In genomic region chr11:44944181-44944852, GRCh38 we compare ENCODE assay signal across 19 cellular contexts. TPM values are rescaled to one million over a fixed set of nuclear protein-coding genes. Genes with fewer than 3 reads are reported as not detected.
A peak's percentile ranks its signal among the peaks of the same experiment; 100 is the strongest.
DNase-seq lines count a peak whose midpoint lies in the region; ATAC-seq, FAIRE-seq and TF ChIP-seq lines count a peak whose summit lies in the region.
"Had no signal": no experiment of that assay in that cellular context is flagged by ENCODE, and none has a peak within 500 bp of the region (broad histone marks: within the 10 kb centered on the region; RNA-seq: fewer than 3 reads in every experiment).

No MANE protein-coding gene starts in this region.

- H2AFZ ChIP-seq in SK-N-SH (ENCODE audit: low read depth) (no peak overlapping the region), H1 (ENCODE audit: low read length) (no peak overlapping the region)

- H2BK20ac ChIP-seq in H1 (ENCODE audit: low read length) = peak overlapping the region; percentile 95; the same call in 1 of the 2 replicates

- H4K5ac ChIP-seq in H1 (ENCODE audit: insufficient read length, low read depth, low read length) = no peak overlapping the region

- peak overlapping the region; percentile 71; the same call in 1 of the 2 replicates for H3K18ac ChIP-seq in H1 (ENCODE audit: extremely low read depth, low read length)

- POLR2A ChIA-PET in SK-N-SH (lab: Yijun Ruan, JAX) = no interaction called here
- POLR2A ChIA-PET in H1 (lab: Charles Lee; ENCODE audit: partially characterized antibody) = interaction anchor here (0.6 to 2.4 kb wide), 8 partner anchors 9 to 111 kb away, joined by 3 to 8 read pairs (median 4); no protein-coding TSS in a partner anchor

- peak overlapping the region; percentile 92 for H3K27ac Mint-ChIP-seq in stimulated activated effector memory CD8-positive, alpha-beta T cell treated with anti-CD3 and anti-CD28 coated beads, Interleukin-12 subunit alpha, Interleukin-12 subunit beta, amount 100 ng/mL, for 72 hours
- H3K27ac Mint-ChIP-seq: activated CD4-positive, alpha-beta T cell treated with anti-CD3 and anti-CD28 coated beads for 36 hours had no signal

- H2AK5ac ChIP-seq in H1 (ENCODE audit: low read depth, low read length) = 0 out of 2 replicates have a peak overlapping the region, but pooled peaks have one; percentile 1

- FAIRE-seq in H1 (lab: Jason Lieb, UNC) = peak; percentile 89
- FAIRE-seq: G401.6 had no signal

- H3K23me2 ChIP-seq in H1 (ENCODE audit: low read depth, low read length) = peaks cover 6% of the 10 kb centered on the region; the same call in 1 of the 2 replicates

- H3K9me3 ChIP-seq in SK-N-SH = no peaks in the 10 kb centered on the region
- H3K9me3 ChIP-seq in H1 (ENCODE audit: insufficient read depth in 2 of 2, low read depth in 1 of 2, low read length in 1 of 2) = no peaks in the 10 kb centered on the region
- H3K9me3 ChIP-seq: ovary had no signal

- peaks cover 12% of the 10 kb centered on the region for H3K36me3 Mint-ChIP-seq in stimulated activated effector memory CD8-positive, alpha-beta T cell treated with anti-CD3 and anti-CD28 coated beads, Interleukin-12 subunit alpha, Interleukin-12 subunit beta, amount 100 ng/mL, for 72 hours

- WGBS in SK-N-SH (ENCODE audit: low lambda C conversion rate) = 91% methylated on average over 7 of the region's 7 CpGs
- WGBS in H1 (ENCODE audit: extremely low coverage in 1 of 2, insufficient coverage in 1 of 2, insufficient read length in 1 of 2, insufficient replicate concordance in 2 of 2, low coverage in 1 of 2, low lambda C conversion rate in 2 of 2, missing lambda C conversion rate in 1 of 2), 2 experiments = 22% methylated on average over 7 of the region's 7 CpGs; no CpG with 5 or more reads in 1 of the 2 experiments

- no peaks in the 10 kb centered on the region for H3K27me3 ChIP-seq in SK-N-SH (ENCODE audit: insufficient read depth)
- H3K27me3 ChIP-seq in H1 (replicated peaks in 1 of 4; ENCODE audit: control insufficient read depth in 3 of 4, extremely low read depth in 1 of 4, insufficient read depth in 3 of 4, low read length in 3 of 4) = no peaks in the 10 kb centered on the region
- H3K27me3 ChIP-seq: foreskin keratinocyte, ovary had no signal

- H4K20me1 ChIP-seq in SK-N-SH (ENCODE audit: insufficient read depth) (peaks cover 48% of the 10 kb centered on the region), H1 (replicated peaks in 1 of 2; ENCODE audit: control insufficient read depth in 1 of 2, insufficient read depth in 2 of 2, low read length in 2 of 2) (peaks cover 0 to 12% of the 10 kb centered on the region in 2 experiments)

- peaks cover 86% of the 10 kb centered on the region for H3K4me1 Mint-ChIP-seq in stimulated activated effector memory CD8-positive, alpha-beta T cell treated with anti-CD3 and anti-CD28 coated beads, Interleukin-12 subunit alpha, Interleukin-12 subunit beta, amount 100 ng/mL, for 72 hours

- no peak overlapping the region for H3K56ac ChIP-seq in H1 (replicated peaks; ENCODE audit: insufficient read length, low read depth, low read length)

- H2BK12ac ChIP-seq in H1 (ENCODE audit: low read depth, low read length) = 0 out of 2 replicates have a peak overlapping the region, but pooled peaks have one; percentile 64

- no peak overlapping the region for H4K91ac ChIP-seq in H1 (replicated peaks; ENCODE audit: insufficient read length, low read length)

- no peak for TF ChIP-seq EP300 in SK-N-SH (IDR thresholded peaks at IDR 0.05; ENCODE audit: borderline replicate concordance in 1 of 2, low read depth in 1 of 2, low read length in 1 of 2)
- TF ChIP-seq EP300 in H1 (IDR thresholded peaks at IDR 0.05; ENCODE audit: borderline replicate concordance in 1 of 2, low read depth in 2 of 2, low read length in 2 of 2) = no peak

- H3K4me3 ChIP-seq in SK-N-SH (ENCODE audit: low read depth in 2 of 2, low read length in 1 of 2) (no peak overlapping the region), H1 (ENCODE audit: extremely low read depth in 1 of 4, insufficient read depth in 2 of 4, low read depth in 3 of 4, low read length in 4 of 4) (peak overlapping the region in 2 of 4 experiments; percentile 1 to 27; a peak in 2 of 8 replicates)
- H3K4me3 ChIP-seq: coronary artery, ovary had no signal

- peaks cover 3% of the 10 kb centered on the region for H3F3A ChIP-seq in SK-N-SH (replicated peaks; ENCODE audit: insufficient read depth)

- no peaks in the 10 kb centered on the region for H3K9me3 Mint-ChIP-seq in stimulated activated effector memory CD8-positive, alpha-beta T cell treated with anti-CD3 and anti-CD28 coated beads, Interleukin-12 subunit alpha, Interleukin-12 subunit beta, amount 100 ng/mL, for 72 hours
- H3K9me3 Mint-ChIP-seq: CD8-positive, alpha-beta memory T cell had no signal

- peaks cover 25% of the 10 kb centered on the region for H3K79me1 ChIP-seq in H1 (ENCODE audit: low read depth, low read length)

- no peak overlapping the region for H3K4me3 Mint-ChIP-seq in stimulated activated effector memory CD8-positive, alpha-beta T cell treated with anti-CD3 and anti-CD28 coated beads, Interleukin-12 subunit alpha, Interleukin-12 subunit beta, amount 100 ng/mL, for 72 hours
- H3K4me3 Mint-ChIP-seq: activated CD4-positive, alpha-beta T cell treated with anti-CD3 and anti-CD28 coated beads for 36 hours had no signal

- peak overlapping the region; percentile 92; the same call in 1 of the 2 replicates for H2BK5ac ChIP-seq in H1 (ENCODE audit: low read depth, low read length)

- H3K4ac ChIP-seq in H1 (replicated peaks; ENCODE audit: insufficient read length, low read depth, low read length) = no peak overlapping the region

- H3K4me2 ChIP-seq in SK-N-SH = no peak overlapping the region
- peak overlapping the region; percentile 50 to 54 for H3K4me2 ChIP-seq in H1 (ENCODE audit: insufficient read depth in 1 of 2, low read depth in 2 of 2, low read length in 2 of 2)

- no peaks in the 10 kb centered on the region for H3K36me3 ChIP-seq in SK-N-SH (replicated peaks in 1 of 2; ENCODE audit: control insufficient read depth in 1 of 2, insufficient read depth in 2 of 2, low read length in 1 of 2)
- H3K36me3 ChIP-seq in H1 (ENCODE audit: control insufficient read depth in 2 of 4, insufficient read depth in 4 of 4, low read length in 3 of 4) = peaks cover 0 to 13% (median 2%) of the 10 kb centered on the region in 4 experiments; a peak in 4 of 8 replicates
- H3K36me3 ChIP-seq: ovary had no signal

- H3K4me1 ChIP-seq in SK-N-SH (ENCODE audit: control insufficient read depth in 1 of 2, insufficient read depth in 2 of 2, low read depth in 1 of 2, low read length in 1 of 2) (peaks cover 0 to 5% of the 10 kb centered on the region in 2 experiments; a peak in 1 of 4 replicates), H1 (replicated peaks in 1 of 4; ENCODE audit: control insufficient read depth in 3 of 4, insufficient read depth in 4 of 4, low read length in 3 of 4) (peaks cover 7 to 52% (median 38%) of the 10 kb centered on the region in 4 experiments)

- H3K14ac ChIP-seq in H1 (ENCODE audit: insufficient read length) = no peak overlapping the region

- no peak overlapping the region for H4K8ac ChIP-seq in H1 (ENCODE audit: extremely low read depth, insufficient read depth, low read length)

- CTCF ChIA-PET in SK-N-SH (lab: Yijun Ruan, JAX) (interaction anchor here (0.6 to 24.2 kb wide), 5 partner anchors 6 to 289 kb away, joined by 3 to 1245 read pairs (median 22); no protein-coding TSS in a partner anchor), H1 (lab: Charles Lee; ENCODE audit: partially characterized antibody) (interaction anchor here (0.6 to 24.5 kb wide), 10 partner anchors 8 to 239 kb away, joined by 3 to 1347 read pairs (median 4); no protein-coding TSS in a partner anchor)

- no peaks in the 10 kb centered on the region for H3K9me2 ChIP-seq in SK-N-SH

- H2BK15ac ChIP-seq in H1 (ENCODE audit: low read length) = no peak overlapping the region; the same call in 1 of the 2 replicates

- TF ChIP-seq CTCF in SK-N-SH (IDR thresholded peaks at IDR 0.05) (no peak), H1 (IDR thresholded peaks at IDR 0.05; ENCODE audit: control extremely low read depth in 1 of 3, insufficient read depth in 1 of 3, low read depth in 1 of 3, low read length in 3 of 3) (no peak)

- TF ChIP-seq POLR2A in H1 (IDR thresholded peaks at IDR 0.05; ENCODE audit: control extremely low read depth in 1 of 2, low read depth in 2 of 2, low read length in 2 of 2) = no peak

- H3K27ac ChIP-seq in SK-N-SH (ENCODE audit: low read depth in 2 of 2, low read length in 1 of 2) (no peak overlapping the region), H1 (ENCODE audit: low read depth, low read length) (no peak overlapping the region)
- H3K27ac ChIP-seq: foreskin keratinocyte, ovary had no signal

- no peak for DNase-seq in SK-N-SH
- peak; percentile 82 for DNase-seq in NCI-H69 (lab: John Stamatoyannopoulos, UW)
- DNase-seq in H1 (ENCODE audit: low read depth in 1 of 2, low spot score in 2 of 2) = peak in 1 of 2 experiments; percentile 60
- DNase-seq in stimulated activated effector memory CD8-positive, alpha-beta T cell treated with anti-CD3 and anti-CD28 coated beads, Interleukin-12 subunit alpha, Interleukin-12 subunit beta, amount 100 ng/mL, for 72 hours (ENCODE audit: low spot score in 2 of 2) = no peak
- no peak for DNase-seq in NCI-H2029 treated with DMSO at 0.1 percent for 48 hours (lab: John Stamatoyannopoulos, UW)
- no peak for DNase-seq in NCI-H226
- DNase-seq: activated CD4-positive, alpha-beta T cell treated with anti-CD3 and anti-CD28 coated beads for 36 hours; activated gamma-delta T cell; CD8-positive, alpha-beta memory T cell; foreskin keratinocyte; ovary; Right ventricle myocardium superior; stimulated activated CD4-positive, alpha-beta T cell treated with anti-CD3 and anti-CD28 coated beads, Interleukin-1b, Interleukin-23, amount 100 ng/mL, for 48 hours had no signal

- no peak overlapping the region for H3K23ac ChIP-seq in H1 (ENCODE audit: insufficient read length)

- no peak overlapping the region for H3K9ac ChIP-seq in SK-N-SH
- no peak overlapping the region; a peak in 1 of 7 replicates for H3K9ac ChIP-seq in H1 (replicated peaks in 1 of 4; ENCODE audit: extremely low read depth in 1 of 4, low read depth in 3 of 4, low read length in 3 of 4)

- TF ChIP-seq RAD21 in SK-N-SH (IDR thresholded peaks at IDR 0.05; ENCODE audit: low read length) (no peak), H1 (IDR thresholded peaks at IDR 0.05 in 1 of 2, conservative IDR thresholded peaks at IDR 0.05 in 1 of 2; ENCODE audit: low read depth in 2 of 2, low read length in 2 of 2) (no peak)

- H3K79me2 ChIP-seq in SK-N-SH (ENCODE audit: insufficient read depth) = no peaks in the 10 kb centered on the region
- peaks cover 5 to 35% of the 10 kb centered on the region in 2 experiments for H3K79me2 ChIP-seq in H1 (ENCODE audit: control insufficient read depth in 1 of 2, insufficient read depth in 2 of 2, low read length in 2 of 2)

- no peak overlapping the region for H2BK120ac ChIP-seq in H1 (replicated peaks; ENCODE audit: low read depth, low read length)

- no peak for ATAC-seq in SK-N-SH treated with all-trans-retinoic acid at 6 μM for 48 hours
- ATAC-seq in stimulated activated effector memory CD8-positive, alpha-beta T cell treated with anti-CD3 and anti-CD28 coated beads, Interleukin-12 subunit alpha, Interleukin-12 subunit beta, amount 100 ng/mL, for 72 hours = no peak
- ATAC-seq in GM18858 (IDR thresholded peaks at IDR 0.05; ENCODE audit: unreplicated experiment) = no peak
- ATAC-seq: activated CD4-positive, alpha-beta T cell treated with anti-CD3 and anti-CD28 coated beads for 36 hours; left lobe of liver; sciatic nerve had no signal

RNA-seq across cellular contexts. Expression of gene TP53I11, which starts 6.4 kb away (rescaled TPM):
- 6.0 and 6.6 TPM in 2 replicates for polyA plus RNA-seq in SK-N-SH (2012; rRNA removed)
- 3.0 and 4.5 TPM in 2 replicates for polyA plus RNA-seq in SK-N-SH (2012; cell fraction: cytosol; rRNA removed)
- polyA plus RNA-seq in SK-N-SH (2012; cell fraction: nucleus; rRNA removed) = 8.3 and 15.2 TPM in 2 replicates
- 46.3 and 53.7 TPM in 2 replicates for total RNA-seq in H1 (2021; fragmentation: NEBNext Ultra II Directional; extraction: Animal tissue kit (Norgen Biotek cat#: 25700))
- polyA plus RNA-seq in H1 (2011; rRNA removed) = 34.0 and 47.5 TPM in 2 replicates
- 25.8 TPM for polyA plus RNA-seq in H1 (2011; cell fraction: cytosol; rRNA removed)
- 48.2 TPM for polyA plus RNA-seq in H1 (2011; cell fraction: nucleus; rRNA removed)
- 44.1 to 78.7 TPM (median 68.4 TPM) in 4 replicates for polyA plus RNA-seq in H1 (2012, experiment 1 of 2)
- polyA plus RNA-seq in H1 (2012, experiment 2 of 2) = 49.8 TPM
- polyA plus RNA-seq in H1 (2013, experiment 1 of 2) = 52.1 TPM
- 59.6 TPM for polyA plus RNA-seq in H1 (2013, experiment 2 of 2)
- 26.4 and 26.9 TPM in 2 replicates for polyA minus RNA-seq in H1 (2011; rRNA and poly(A)+ RNA removed)
- 34.6 TPM for polyA minus RNA-seq in H1 (2011; cell fraction: cytosol; rRNA and poly(A)+ RNA removed)
- 44.5 TPM for polyA minus RNA-seq in H1 (2011; cell fraction: nucleus; rRNA and poly(A)+ RNA removed)

Comparison
In these comparisons a context has a peak if more than half of its experiments do, and no peak if none do; other contexts are left out.
1. Of the 17 proteins assayed by ChIP-seq in both H1 and SK-N-SH: peak only in H1: MAX; only in SK-N-SH: none; in both: none; in neither: 16.